In genomic region chr13:27573265-27573664, GRCh38 we compare ENCODE assay signal across 1 cellular context.
TF ChIP-seq lines count a peak whose summit lies in the region.

No MANE protein-coding gene starts in this region.

TF ChIP-seq in endothelial cell of umbilical vein, 7 proteins besides CTCF, POLR2A, EP300 and RAD21:
- TF ChIP-seq FOS (IDR thresholded peaks at IDR 0.05; ENCODE audit: borderline replicate concordance, insufficient read depth, low read length): peak; percentile 84
- TF ChIP-seq POLR2AphosphoS5 (IDR thresholded peaks at IDR 0.05; ENCODE audit: insufficient read depth, low read depth, low read length): no peak
TF ChIP-seq in endothelial cell of umbilical vein: peak in this region for 1.
